ENCODE assay signal across 1 cellular context in genomic region chr12:54306925-54307731, GRCh38.
TF ChIP-seq lines count a peak whose summit lies in the region.

No MANE protein-coding gene starts in this region.

TF ChIP-seq in K562, 482 proteins besides CTCF, POLR2A, EP300 and RAD21 (continues in another document):
- no peak for TF ChIP-seq TCFL5 (CRISPR knock-in tag; conservative IDR thresholded peaks at IDR 0.05)
- TF ChIP-seq KLF1 (tag; IDR thresholded peaks at IDR 0.05), result no peak
- no peak for TF ChIP-seq TARDBP (IDR thresholded peaks at IDR 0.05)
- no peak for TF ChIP-seq ZNF354B (CRISPR knock-in tag; IDR thresholded peaks at IDR 0.05)
- no peak for TF ChIP-seq ZNF780A (CRISPR knock-in tag; IDR thresholded peaks at IDR 0.05)
- peak; percentile 99 for TF ChIP-seq CTBP1 (IDR thresholded peaks at IDR 0.05; ENCODE audit: borderline replicate concordance)
- peak; percentile 29; the same call in 1 of the 2 replicates for TF ChIP-seq NFE2 (IDR thresholded peaks at IDR 0.05; ENCODE audit: low read depth)
- peak; percentile 51; the same call in 1 of the 2 replicates for TF ChIP-seq PML (IDR thresholded peaks at IDR 0.05; ENCODE audit: low read length)
- no peak for TF ChIP-seq MITF (IDR thresholded peaks at IDR 0.05)
- TF ChIP-seq POLR2H (tag; IDR thresholded peaks at IDR 0.05; ENCODE audit: low read depth), result no peak
- peak; percentile 64; the same call in 1 of the 2 replicates for TF ChIP-seq CREB3L1 (IDR thresholded peaks at IDR 0.05; ENCODE audit: borderline replicate concordance, low read depth)
- peak; percentile 66; the same call in 1 of the 2 replicates for TF ChIP-seq ZEB2 (IDR thresholded peaks at IDR 0.05)
- TF ChIP-seq TEAD4 (IDR thresholded peaks at IDR 0.05; ENCODE audit: low read length), result no peak; the same call in 1 of the 2 replicates
- TF ChIP-seq TEAD4 (CRISPR knock-in tag; IDR thresholded peaks at IDR 0.05; ENCODE audit: borderline replicate concordance), result no peak
- TF ChIP-seq RBFOX2 (IDR thresholded peaks at IDR 0.05; ENCODE audit: low read depth, low read length), result peak; percentile 58; the same call in 1 of the 2 replicates
- no peak for TF ChIP-seq HNRNPL (IDR thresholded peaks at IDR 0.05; ENCODE audit: low read depth, low read length)
- no peak; a peak in 1 of 4 replicates for TF ChIP-seq TRIM24 (IDR thresholded peaks at IDR 0.05)
- TF ChIP-seq ZNF583 (CRISPR knock-in tag; IDR thresholded peaks at IDR 0.05), result no peak
- no peak for TF ChIP-seq ZNF398 (CRISPR knock-in tag; IDR thresholded peaks at IDR 0.05)
- TF ChIP-seq IFI16 (CRISPR knock-in tag; IDR thresholded peaks at IDR 0.05), result no peak
- TF ChIP-seq ZNF609 (CRISPR knock-in tag; IDR thresholded peaks at IDR 0.05; ENCODE audit: borderline replicate concordance), result no peak
- no peak for TF ChIP-seq BCLAF1 (IDR thresholded peaks at IDR 0.05; ENCODE audit: borderline replicate concordance in 1 of 2, control insufficient read depth in 1 of 2, low read depth in 2 of 2, low read length in 1 of 2)
- no peak; the same call in 1 of the 2 replicates for TF ChIP-seq DNMT1 (IDR thresholded peaks at IDR 0.05)
- 0 out of 2 replicates have a peak, but pooled peaks have one; percentile 81 for TF ChIP-seq FOXP4 (CRISPR knock-in tag; IDR thresholded peaks at IDR 0.05; ENCODE audit: borderline replicate concordance)
- TF ChIP-seq SETDB1 (IDR thresholded peaks at IDR 0.05; ENCODE audit: low read length), result no peak
- no peak for TF ChIP-seq ZNF778 (CRISPR knock-in tag; IDR thresholded peaks at IDR 0.05)
- TF ChIP-seq SAFB2 (IDR thresholded peaks at IDR 0.05; ENCODE audit: borderline replicate concordance, low read depth, low read length, severe bottlenecking), result no peak
- TF ChIP-seq CTCFL (IDR thresholded peaks at IDR 0.05; ENCODE audit: borderline replicate concordance, insufficient read depth, low read depth, low read length, poor library complexity, severe bottlenecking), result no peak
- TF ChIP-seq XRCC5 (IDR thresholded peaks at IDR 0.05; ENCODE audit: low read depth, low read length), result no peak
- TF ChIP-seq NCOA4 (IDR thresholded peaks at IDR 0.05; ENCODE audit: partially characterized antibody), result no peak
- TF ChIP-seq PHF20 (IDR thresholded peaks at IDR 0.05; ENCODE audit: partially characterized antibody), result no peak
- no peak for TF ChIP-seq GTF3C2 (IDR thresholded peaks at IDR 0.05; ENCODE audit: borderline replicate concordance, extremely low read depth, insufficient read length)
- TF ChIP-seq CBFB (CRISPR knock-in tag; IDR thresholded peaks at IDR 0.05), result no peak
- no peak for TF ChIP-seq MED1 (CRISPR knock-in tag; IDR thresholded peaks at IDR 0.05; ENCODE audit: borderline replicate concordance)
- no peak for TF ChIP-seq MXD1 (CRISPR knock-in tag; IDR thresholded peaks at IDR 0.05; ENCODE audit: borderline replicate concordance, poor library complexity, severe bottlenecking)
- TF ChIP-seq NEUROD1 (IDR thresholded peaks at IDR 0.05; ENCODE audit: borderline replicate concordance, low read depth, low read length, partially characterized antibody), result peak; percentile 62
- no peak for TF ChIP-seq HNRNPLL (IDR thresholded peaks at IDR 0.05; ENCODE audit: low read depth, low read length, poor library complexity, severe bottlenecking)
- no peak for TF ChIP-seq MLX (CRISPR knock-in tag; conservative IDR thresholded peaks at IDR 0.05)
- no peak for TF ChIP-seq PHF8 (IDR thresholded peaks at IDR 0.05; ENCODE audit: borderline replicate concordance, low read length)
- peak; percentile 78 for TF ChIP-seq SOX6 (IDR thresholded peaks at IDR 0.05)
